Comparison of ENCODE assay signal across 10 cellular contexts in the genomic region with DNA sequence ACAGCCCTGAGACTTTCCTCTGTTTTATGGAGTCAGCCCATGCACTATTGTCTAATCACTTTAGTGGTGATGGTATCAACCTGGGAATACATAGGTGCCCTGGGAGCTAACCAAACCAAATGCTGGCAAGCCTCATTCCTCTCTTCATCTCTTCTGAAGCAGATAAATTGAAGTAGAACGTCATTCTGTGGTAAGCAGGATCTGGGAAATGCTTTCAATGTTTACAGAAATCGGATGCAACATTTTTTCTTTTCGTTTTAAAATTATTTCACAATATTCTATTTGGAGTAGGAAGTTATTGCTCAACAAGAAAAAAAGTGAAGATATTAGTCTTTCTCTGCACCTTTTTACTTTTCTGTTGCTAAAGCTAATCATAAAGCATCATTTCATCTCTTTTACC.
DNase-seq lines count a peak whose midpoint lies in the region; ATAC-seq and TF ChIP-seq lines count a peak whose summit lies in the region.
"Had no signal": no experiment of that assay in that cellular context is flagged by ENCODE, and none has a peak within 500 bp of the region (broad histone marks: within the 10 kb centered on the region; RNA-seq: fewer than 3 reads in every experiment).

No MANE protein-coding gene starts in this region.

- TF ChIP-seq CTCF in testis (IDR thresholded peaks at IDR 0.05): no peak

- no peaks in the 10 kb centered on the region for H3K36me3 ChIP-seq in testis (ENCODE audit: low read depth, missing control alignments)

- TF ChIP-seq POLR2A in testis (IDR thresholded peaks at IDR 0.05): no peak

- peak; percentile 6 to 35 for ATAC-seq in right cardiac atrium

- no peak overlapping the region for H3K4me3 ChIP-seq in right cardiac atrium (ENCODE audit: low read length)
- no peak overlapping the region for H3K4me3 ChIP-seq in testis

- H3K4me1 ChIP-seq in right cardiac atrium (ENCODE audit: control insufficient read depth, insufficient read depth, low read length): peaks cover 31% of the 10 kb centered on the region
- peaks cover 50% of the 10 kb centered on the region for H3K4me1 ChIP-seq in testis

- H3K27me3 ChIP-seq in right cardiac atrium (ENCODE audit: control insufficient read depth, insufficient read depth) (no peaks in the 10 kb centered on the region), testis (no peaks in the 10 kb centered on the region)

- DNase-seq in H4 (ENCODE audit: low spot score): peak; percentile 84
- peak; percentile 98 for DNase-seq in amniotic epithelial cell (ENCODE audit: low read depth)
- peak in 1 of 3 donors; percentile 45 for DNase-seq in right cardiac atrium
- DNase-seq in stromal cell of bone marrow (ENCODE audit: low read depth): peak; percentile 77
- no peak for DNase-seq in OCI-M1 (lab: John Stamatoyannopoulos, UW)
- no peak for DNase-seq in cerebellar nuclear complex (lab: John Stamatoyannopoulos, UW)
- no peak for DNase-seq in NCI-H1048 (lab: John Stamatoyannopoulos, UW)
- DNase-seq in testis: no peak
- DNase-seq: effector memory CD4-positive, alpha-beta T cell; NCI-H69 had no signal

- H3K27ac ChIP-seq in right cardiac atrium (ENCODE audit: low read length): peak overlapping the region; percentile 61
- peak overlapping the region in 1 of 2 donors; percentile 62 for H3K27ac ChIP-seq in testis

- intact Hi-C loops in right cardiac atrium (cut with DNase I) (no loop called here), testis (cut with DNase I; ENCODE audit: low total_unique reads) (no loop called here)

- 18% methylated on average over 3 of the region's 3 CpGs for WGBS in right cardiac atrium
- WGBS in testis, 2 donors: 48% methylated on average over 3 of the region's 3 CpGs

- H3K9me3 ChIP-seq in right cardiac atrium (ENCODE audit: control insufficient read depth, low read length): no peaks in the 10 kb centered on the region
- no peaks in the 10 kb centered on the region for H3K9me3 ChIP-seq in testis

Comparison
In these comparisons a context has a peak if more than half of its experiments do, and no peak if none do; other contexts are left out.
1. DNase-seq: peak in H4 (single experiment), amniotic epithelial cell (single experiment) and stromal cell of bone marrow (single experiment); none in OCI-M1 (single experiment), cerebellar nuclear complex (0 of 2), NCI-H1048 (single experiment) and testis (single experiment).